ENCODE assay signal across 2 cellular contexts in the genomic region with DNA sequence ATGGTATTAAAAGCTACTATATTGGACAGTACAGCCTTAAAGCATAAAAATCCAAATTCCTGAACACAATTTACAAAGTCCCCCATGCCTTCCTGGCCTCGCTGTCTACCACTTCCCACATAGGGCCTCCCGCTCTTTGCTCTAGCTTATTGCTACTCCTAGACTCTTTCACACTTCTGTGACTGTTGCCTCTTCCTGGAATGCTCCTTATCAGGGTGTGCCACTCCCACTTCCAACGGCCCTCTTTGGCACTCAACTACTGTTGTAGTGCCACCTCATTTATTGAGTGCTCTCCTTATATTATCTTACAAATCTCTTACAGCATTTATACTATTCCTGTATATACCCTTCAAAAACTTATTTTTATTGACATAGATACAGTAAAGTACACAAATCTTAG.
A peak's percentile ranks its signal among the peaks of the same experiment; 100 is the strongest.
TF ChIP-seq lines count a peak whose summit lies in the region.

No MANE protein-coding gene starts in this region.

TF ChIP-seq in HEK293, 187 proteins besides CTCF, POLR2A, EP300 and RAD21:
- TF ChIP-seq ZNF555 (tag by site-specific recombination; conservative IDR thresholded peaks at IDR 0.05) (no peak), ZNF280D (tag by site-specific recombination; IDR thresholded peaks at IDR 0.05) (no peak), KLF9 (tag by site-specific recombination; IDR thresholded peaks at IDR 0.05; ENCODE audit: low read depth) (peak; percentile 42), BCL11B (tag by site-specific recombination; IDR thresholded peaks at IDR 0.05; ENCODE audit: low read depth) (no peak), ZNF521 (tag by site-specific recombination; IDR thresholded peaks at IDR 0.05) (no peak), ZNF664 (tag by site-specific recombination; IDR thresholded peaks at IDR 0.05) (peak; percentile 58), ZBTB6 (tag by site-specific recombination; IDR thresholded peaks at IDR 0.05) (no peak), TCF7L2 (IDR thresholded peaks at IDR 0.05; ENCODE audit: borderline replicate concordance, low read depth, low read length) (no peak)
- TF ChIP-seq, protein P1, sequence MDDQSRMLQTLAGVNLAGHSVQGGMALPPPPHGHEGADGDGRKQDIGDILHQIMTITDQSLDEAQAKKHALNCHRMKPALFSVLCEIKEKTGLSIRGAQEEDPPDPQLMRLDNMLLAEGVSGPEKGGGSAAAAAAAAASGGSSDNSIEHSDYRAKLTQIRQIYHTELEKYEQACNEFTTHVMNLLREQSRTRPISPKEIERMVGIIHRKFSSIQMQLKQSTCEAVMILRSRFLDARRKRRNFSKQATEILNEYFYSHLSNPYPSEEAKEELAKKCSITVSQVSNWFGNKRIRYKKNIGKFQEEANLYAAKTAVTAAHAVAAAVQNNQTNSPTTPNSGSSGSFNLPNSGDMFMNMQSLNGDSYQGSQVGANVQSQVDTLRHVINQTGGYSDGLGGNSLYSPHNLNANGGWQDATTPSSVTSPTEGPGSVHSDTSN (CRISPR knock-in tag; IDR thresholded peaks at IDR 0.05), result no peak
TF ChIP-seq in HEK293: peak in this region for 2.

TF ChIP-seq in K562, 482 proteins besides CTCF, POLR2A, EP300 and RAD21 (continues in another document):
- TF ChIP-seq JUND (IDR thresholded peaks at IDR 0.05; ENCODE audit: borderline replicate concordance, low read depth, low read length), result peak; percentile 49
- 0 out of 3 replicates have a peak, but pooled peaks have one; percentile 26 for TF ChIP-seq JUND (tag; IDR thresholded peaks at IDR 0.05; ENCODE audit: borderline replicate concordance, low read depth, low read length)
- TF ChIP-seq CC2D1A (IDR thresholded peaks at IDR 0.05), result peak; percentile 47; the same call in 1 of the 2 replicates
- peak; percentile 29 to 45; a peak in 1 of 4 replicates for TF ChIP-seq KDM1A (IDR thresholded peaks at IDR 0.05)
- peak in 1 of 3 experiments; percentile 39; a peak in 1 of 6 replicates for TF ChIP-seq ZBTB11 (CRISPR knock-in tag; IDR thresholded peaks at IDR 0.05)
- peak; percentile 92 for TF ChIP-seq MGA (IDR thresholded peaks at IDR 0.05)
- no peak for TF ChIP-seq ZNF668 (CRISPR knock-in tag; IDR thresholded peaks at IDR 0.05)
- no peak for TF ChIP-seq RBM25 (IDR thresholded peaks at IDR 0.05; ENCODE audit: low read depth, low read length, severe bottlenecking)
- peak; percentile 55; the same call in 1 of the 2 replicates for TF ChIP-seq TEAD2 (tag; IDR thresholded peaks at IDR 0.05)
- peak; percentile 39 to 43; a peak in 3 of 4 replicates for TF ChIP-seq MNT (conservative IDR thresholded peaks at IDR 0.05)
- TF ChIP-seq, protein P2, sequence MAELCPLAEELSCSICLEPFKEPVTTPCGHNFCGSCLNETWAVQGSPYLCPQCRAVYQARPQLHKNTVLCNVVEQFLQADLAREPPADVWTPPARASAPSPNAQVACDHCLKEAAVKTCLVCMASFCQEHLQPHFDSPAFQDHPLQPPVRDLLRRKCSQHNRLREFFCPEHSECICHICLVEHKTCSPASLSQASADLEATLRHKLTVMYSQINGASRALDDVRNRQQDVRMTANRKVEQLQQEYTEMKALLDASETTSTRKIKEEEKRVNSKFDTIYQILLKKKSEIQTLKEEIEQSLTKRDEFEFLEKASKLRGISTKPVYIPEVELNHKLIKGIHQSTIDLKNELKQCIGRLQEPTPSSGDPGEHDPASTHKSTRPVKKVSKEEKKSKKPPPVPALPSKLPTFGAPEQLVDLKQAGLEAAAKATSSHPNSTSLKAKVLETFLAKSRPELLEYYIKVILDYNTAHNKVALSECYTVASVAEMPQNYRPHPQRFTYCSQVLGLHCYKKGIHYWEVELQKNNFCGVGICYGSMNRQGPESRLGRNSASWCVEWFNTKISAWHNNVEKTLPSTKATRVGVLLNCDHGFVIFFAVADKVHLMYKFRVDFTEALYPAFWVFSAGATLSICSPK (IDR thresholded peaks at IDR 0.05; ENCODE audit: borderline replicate concordance), result no peak
- TF ChIP-seq GATAD2A (IDR thresholded peaks at IDR 0.05), result peak; percentile 51; the same call in 1 of the 2 replicates
- TF ChIP-seq ZNF717 (CRISPR knock-in tag; IDR thresholded peaks at IDR 0.05), result no peak
- TF ChIP-seq, protein P3, sequence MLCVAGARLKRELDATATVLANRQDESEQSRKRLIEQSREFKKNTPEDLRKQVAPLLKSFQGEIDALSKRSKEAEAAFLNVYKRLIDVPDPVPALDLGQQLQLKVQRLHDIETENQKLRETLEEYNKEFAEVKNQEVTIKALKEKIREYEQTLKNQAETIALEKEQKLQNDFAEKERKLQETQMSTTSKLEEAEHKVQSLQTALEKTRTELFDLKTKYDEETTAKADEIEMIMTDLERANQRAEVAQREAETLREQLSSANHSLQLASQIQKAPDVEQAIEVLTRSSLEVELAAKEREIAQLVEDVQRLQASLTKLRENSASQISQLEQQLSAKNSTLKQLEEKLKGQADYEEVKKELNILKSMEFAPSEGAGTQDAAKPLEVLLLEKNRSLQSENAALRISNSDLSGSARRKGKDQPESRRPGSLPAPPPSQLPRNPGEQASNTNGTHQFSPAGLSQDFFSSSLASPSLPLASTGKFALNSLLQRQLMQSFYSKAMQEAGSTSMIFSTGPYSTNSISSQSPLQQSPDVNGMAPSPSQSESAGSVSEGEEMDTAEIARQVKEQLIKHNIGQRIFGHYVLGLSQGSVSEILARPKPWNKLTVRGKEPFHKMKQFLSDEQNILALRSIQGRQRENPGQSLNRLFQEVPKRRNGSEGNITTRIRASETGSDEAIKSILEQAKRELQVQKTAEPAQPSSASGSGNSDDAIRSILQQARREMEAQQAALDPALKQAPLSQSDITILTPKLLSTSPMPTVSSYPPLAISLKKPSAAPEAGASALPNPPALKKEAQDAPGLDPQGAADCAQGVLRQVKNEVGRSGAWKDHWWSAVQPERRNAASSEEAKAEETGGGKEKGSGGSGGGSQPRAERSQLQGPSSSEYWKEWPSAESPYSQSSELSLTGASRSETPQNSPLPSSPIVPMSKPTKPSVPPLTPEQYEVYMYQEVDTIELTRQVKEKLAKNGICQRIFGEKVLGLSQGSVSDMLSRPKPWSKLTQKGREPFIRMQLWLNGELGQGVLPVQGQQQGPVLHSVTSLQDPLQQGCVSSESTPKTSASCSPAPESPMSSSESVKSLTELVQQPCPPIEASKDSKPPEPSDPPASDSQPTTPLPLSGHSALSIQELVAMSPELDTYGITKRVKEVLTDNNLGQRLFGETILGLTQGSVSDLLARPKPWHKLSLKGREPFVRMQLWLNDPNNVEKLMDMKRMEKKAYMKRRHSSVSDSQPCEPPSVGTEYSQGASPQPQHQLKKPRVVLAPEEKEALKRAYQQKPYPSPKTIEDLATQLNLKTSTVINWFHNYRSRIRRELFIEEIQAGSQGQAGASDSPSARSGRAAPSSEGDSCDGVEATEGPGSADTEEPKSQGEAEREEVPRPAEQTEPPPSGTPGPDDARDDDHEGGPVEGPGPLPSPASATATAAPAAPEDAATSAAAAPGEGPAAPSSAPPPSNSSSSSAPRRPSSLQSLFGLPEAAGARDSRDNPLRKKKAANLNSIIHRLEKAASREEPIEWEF (CRISPR knock-in tag; IDR thresholded peaks at IDR 0.05), result no peak
- no peak for TF ChIP-seq BRD9 (IDR thresholded peaks at IDR 0.05; ENCODE audit: low read depth, partially characterized antibody)
- peak; percentile 78 for TF ChIP-seq DPF2 (IDR thresholded peaks at IDR 0.05)
- TF ChIP-seq CBX1 (IDR thresholded peaks at IDR 0.05; ENCODE audit: low read depth), result no peak
- no peak for TF ChIP-seq ZNF408 (CRISPR knock-in tag; IDR thresholded peaks at IDR 0.05; ENCODE audit: low read depth)
- TF ChIP-seq DACH1 (IDR thresholded peaks at IDR 0.05; ENCODE audit: partially characterized antibody), result no peak
- no peak for TF ChIP-seq FOXJ3 (CRISPR knock-in tag; IDR thresholded peaks at IDR 0.05)
- TF ChIP-seq TGIF2 (CRISPR knock-in tag; IDR thresholded peaks at IDR 0.05), result no peak
- no peak for TF ChIP-seq ZNF282 (CRISPR knock-in tag; IDR thresholded peaks at IDR 0.05)
